In genomic region chr12:51374346-51374745, GRCh38 we compare ENCODE assay signal across 25 cellular contexts. TPM values are rescaled to one million over a fixed set of nuclear protein-coding genes. Genes with fewer than 3 reads are reported as not detected.
A peak's percentile ranks its signal among the peaks of the same experiment; 100 is the strongest.
DNase-seq lines count a peak whose midpoint lies in the region; ATAC-seq and TF ChIP-seq lines count a peak whose summit lies in the region.
"Had no signal": no experiment of that assay in that cellular context is flagged by ENCODE, and none has a peak within 500 bp of the region (broad histone marks: within the 10 kb centered on the region; RNA-seq: fewer than 3 reads in every experiment).

No MANE protein-coding gene starts in this region.

- intact Hi-C loops in spleen (cut with DNase I; ENCODE audit: low total_unique reads), result no loop called here

- peaks cover 0 to 72% (median 24%) of the 10 kb centered on the region in 6 donors for H3K4me1 ChIP-seq in spleen

- H3K27ac ChIP-seq in spleen, result peak overlapping the region in 2 of 8 donors; percentile 1 to 5
- H3K27ac ChIP-seq: pancreas, SJCRH30, tibial nerve, WERI-Rb-1 had no signal

- no peak for ATAC-seq in activated T-cell treated with anti-CD3 and anti-CD28 coated beads, Interleukin-2, amount 50 U/mL, for 4 hours
- ATAC-seq: left colon; naive thymus-derived CD8-positive, alpha-beta T cell; pancreas; right cardiac atrium had no signal

- H3K27me3 Mint-ChIP-seq in HFFc6 (ENCODE audit: insufficient read depth), result no peaks in the 10 kb centered on the region
- no peaks in the 10 kb centered on the region for H3K27me3 Mint-ChIP-seq in activated T-cell treated with anti-CD3 and anti-CD28 coated beads, Interleukin-2, amount 50 U/mL, for 4 hours (ENCODE audit: low read depth)
- H3K27me3 Mint-ChIP-seq: activated naive CD8-positive, alpha-beta T cell treated with anti-CD3 and anti-CD28 coated beads, Interleukin-2, amount 10 ng/mL, durations not matched to agents 7 days and 5 days; central memory CD8-positive, alpha-beta T cell; stimulated activated naive CD8-positive, alpha-beta T cell treated with anti-CD3 and anti-CD28 coated beads, Interleukin-15, Interleukin-2, amounts not matched to agents 100 ng/mL and 50 ng/mL, for 24 hours had no signal

- no peak overlapping the region for H3K4me3 Mint-ChIP-seq in HFFc6
- no peak overlapping the region for H3K4me3 Mint-ChIP-seq in activated T-cell treated with anti-CD3 and anti-CD28 coated beads, Interleukin-2, amount 50 U/mL, for 4 hours
- H3K4me3 Mint-ChIP-seq: activated naive CD8-positive, alpha-beta T cell treated with anti-CD3 and anti-CD28 coated beads, Interleukin-2, amount 10 ng/mL, durations not matched to agents 7 days and 5 days; central memory CD8-positive, alpha-beta T cell; naive thymus-derived CD8-positive, alpha-beta T cell; stimulated activated naive CD8-positive, alpha-beta T cell treated with anti-CD3 and anti-CD28 coated beads, Interleukin-15, Interleukin-2, amounts not matched to agents 100 ng/mL and 50 ng/mL, for 24 hours had no signal

- peaks cover 58% of the 10 kb centered on the region for H3K4me1 Mint-ChIP-seq in HFFc6 (ENCODE audit: low read depth)
- H3K4me1 Mint-ChIP-seq in activated T-cell treated with anti-CD3 and anti-CD28 coated beads, Interleukin-2, amount 50 U/mL, for 4 hours (ENCODE audit: low read depth), result peaks cover 36% of the 10 kb centered on the region

- no peak for TF ChIP-seq POLR2A in spleen (IDR thresholded peaks at IDR 0.05)

- TF ChIP-seq CTCF in HFFc6 (IDR thresholded peaks at IDR 0.05) (no peak), spleen (IDR thresholded peaks at IDR 0.05 in 8 of 11, conservative IDR thresholded peaks at IDR 0.05 in 3 of 11) (no peak)

- peaks cover 0 to 69% (median 19%) of the 10 kb centered on the region in 6 donors for H3K36me3 ChIP-seq in spleen
- H3K36me3 ChIP-seq: SJCRH30, tibial nerve, WERI-Rb-1 had no signal

- peak overlapping the region; percentile 84 for H3K27ac Mint-ChIP-seq in HFFc6
- H3K27ac Mint-ChIP-seq: activated naive CD8-positive, alpha-beta T cell treated with anti-CD3 and anti-CD28 coated beads, Interleukin-2, amount 10 ng/mL, durations not matched to agents 7 days and 5 days; stimulated activated naive CD8-positive, alpha-beta T cell treated with anti-CD3 and anti-CD28 coated beads, Interleukin-15, Interleukin-2, amounts not matched to agents 100 ng/mL and 50 ng/mL, for 24 hours had no signal

- DNase-seq in HFFc6 (no peak), UCSD-AML1 (lab: John Stamatoyannopoulos, UW; ENCODE audit: unreplicated experiment) (peak; percentile 46), lung microvascular endothelial cell (ENCODE audit: low read depth in 2 of 2) (peak; percentile 29 to 89), spleen (peak; percentile 20), D341Med (ENCODE audit: low spot score) (no peak), NCI-H82 (lab: John Stamatoyannopoulos, UW) (no peak)
- DNase-seq in activated T-cell treated with anti-CD3 and anti-CD28 coated beads, Interleukin-2, amount 50 U/mL, for 4 hours, result no peak
- DNase-seq: activated naive CD8-positive, alpha-beta T cell treated with anti-CD3 and anti-CD28 coated beads, Interleukin-2, amount 10 ng/mL, durations not matched to agents 7 days and 5 days; KBM-7; left colon; naive thymus-derived CD8-positive, alpha-beta T cell; NCI-H1436; NCI-H524; pancreas; right cardiac atrium; SJCRH30; WERI-Rb-1 had no signal

- peaks cover 0 to 3% (median 0%) of the 10 kb centered on the region in 7 donors for H3K27me3 ChIP-seq in spleen (replicated peaks in 1 of 7)
- H3K27me3 ChIP-seq: pancreas, tibial nerve had no signal

- peaks cover 37% of the 10 kb centered on the region for H3K36me3 Mint-ChIP-seq in HFFc6 (ENCODE audit: low read depth)
- H3K36me3 Mint-ChIP-seq in activated T-cell treated with anti-CD3 and anti-CD28 coated beads, Interleukin-2, amount 50 U/mL, for 4 hours (ENCODE audit: insufficient read depth), result peaks cover 31% of the 10 kb centered on the region

- H3K4me3 ChIP-seq in spleen, result no peak overlapping the region
- H3K4me3 ChIP-seq: pancreas, SJCRH30, tibial nerve had no signal

- H3K9me3 Mint-ChIP-seq in HFFc6, result no peaks in the 10 kb centered on the region
- no peaks in the 10 kb centered on the region for H3K9me3 Mint-ChIP-seq in activated T-cell treated with anti-CD3 and anti-CD28 coated beads, Interleukin-2, amount 50 U/mL, for 4 hours
- H3K9me3 Mint-ChIP-seq: activated naive CD8-positive, alpha-beta T cell treated with anti-CD3 and anti-CD28 coated beads, Interleukin-2, amount 10 ng/mL, durations not matched to agents 7 days and 5 days; central memory CD8-positive, alpha-beta T cell; naive thymus-derived CD8-positive, alpha-beta T cell; stimulated activated naive CD8-positive, alpha-beta T cell treated with anti-CD3 and anti-CD28 coated beads, Interleukin-15, Interleukin-2, amounts not matched to agents 100 ng/mL and 50 ng/mL, for 24 hours had no signal

- no peaks in the 10 kb centered on the region for H3K9me3 ChIP-seq in spleen
- H3K9me3 ChIP-seq: pancreas, SJCRH30, tibial nerve had no signal

- 44 to 79% (median 69%) methylated on average over 2 of the region's 2 CpGs for WGBS in spleen, 5 donors

RNA-seq across cellular contexts. Expression of gene GALNT6, which starts 16.9 kb away (rescaled TPM):
- total RNA-seq in HFFc6 (2021; fragmentation: NEBNext Ultra II Directional; extraction: Animal tissue kit (Norgen Biotek cat#: 25700)), result 10 to 100 TPM; 68.2 to 93.9 (median 71.7) TPM
- total RNA-seq in lung microvascular endothelial cell (8.5 and 27.7 TPM in 2 replicates), spleen (10 to 100 TPM; 15.6 to 29.4 (median 21.7) TPM)
- polyA plus RNA-seq in spleen, result 1 to 10 TPM; 5.8 to 8.5 (median 6.8) TPM
- 10 to 100 TPM; 10.8 to 16.9 (median 11.9) TPM for total RNA-seq in activated T-cell treated with anti-CD3 and anti-CD28 coated beads, Interleukin-2, amount 50 U/mL, for 4 hours

RNA-seq across cellular contexts. Expression of gene CELA1, which starts 27.9 kb away (rescaled TPM):
- total RNA-seq in HFFc6 (2021; fragmentation: NEBNext Ultra II Directional; extraction: Animal tissue kit (Norgen Biotek cat#: 25700)), result not detected
- not detected in 2 replicates for total RNA-seq in lung microvascular endothelial cell
- total RNA-seq in spleen, result not detected
- under 1 TPM in 1 of 3 donors, not detected in 2; 0.21 TPM for polyA plus RNA-seq in spleen
- total RNA-seq in activated T-cell treated with anti-CD3 and anti-CD28 coated beads, Interleukin-2, amount 50 U/mL, for 4 hours, result not detected
- total RNA-seq: activated naive CD8-positive, alpha-beta T cell treated with anti-CD3 and anti-CD28 coated beads, Interleukin-2, amount 10 ng/mL, durations not matched to agents 7 days and 5 days; epithelial cell of proximal tubule; frontal cortex; HT1080; left colon; mesenteric fat pad; pancreas; SJCRH30; T-helper 1 cell treated with Interleukin-12 subunit alpha and Interleukin-12 subunit beta and Interleukin-4 antibody, amounts not matched to agents 30 ng/mL and 1 ng/mL, for 36 hours; tibial nerve had no signal
- polyA plus RNA-seq: pancreas, right cardiac atrium had no signal

RNA-seq across cellular contexts. Expression of gene SLC4A8, which starts 50.3 kb away (rescaled TPM):
- 10 to 100 TPM; 10.2 to 21.9 (median 14.4) TPM for total RNA-seq in HFFc6 (2021; fragmentation: NEBNext Ultra II Directional; extraction: Animal tissue kit (Norgen Biotek cat#: 25700))
- total RNA-seq in lung microvascular endothelial cell (0.60 and 1.1 TPM in 2 replicates), spleen (1 to 10 TPM; 4.3 to 9.7 (median 5.7) TPM)
- polyA plus RNA-seq in spleen, result 1 to 10 TPM in 2 of 3 donors, under 1 TPM in 1; 0.88 to 1.8 (median 1.4) TPM
- total RNA-seq in activated T-cell treated with anti-CD3 and anti-CD28 coated beads, Interleukin-2, amount 50 U/mL, for 4 hours, result 1 to 10 TPM in 2 of 3 donors, under 1 TPM in 1; 0.82 to 2.9 (median 1.1) TPM

RNA-seq across cellular contexts. Expression of gene BIN2, which starts 50.4 kb away (rescaled TPM):
- total RNA-seq in HFFc6 (2021; fragmentation: NEBNext Ultra II Directional; extraction: Animal tissue kit (Norgen Biotek cat#: 25700)), result not detected
- total RNA-seq in lung microvascular endothelial cell (not detected in 2 replicates), spleen (100 to 1,000 TPM in 3 of 7 donors, 10 to 100 TPM in 4; 71.5 to 116 (median 92.1) TPM)
- 10 to 100 TPM; 23.3 to 28.6 (median 24.7) TPM for polyA plus RNA-seq in spleen
- total RNA-seq in activated T-cell treated with anti-CD3 and anti-CD28 coated beads, Interleukin-2, amount 50 U/mL, for 4 hours, result 10 to 100 TPM; 14.7 to 20.9 (median 16.4) TPM
- total RNA-seq: epithelial cell of proximal tubule, SJCRH30 had no signal

Comparison
In these comparisons a context has a peak if more than half of its experiments do, and no peak if none do; other contexts are left out.
1. DNase-seq: peak in UCSD-AML1 (single experiment), lung microvascular endothelial cell (2 of 2) and spleen (single experiment); none in HFFc6 (single experiment), D341Med (single experiment), activated T-cell treated with anti-CD3 and anti-CD28 coated beads, Interleukin-2, amount 50 U/mL, for 4 hours (single experiment) and NCI-H82 (single experiment).